Comparison of ENCODE assay signal across 18 cellular contexts in genomic region chr9:134393582-134394280, GRCh38.
DNase-seq lines count a peak whose midpoint lies in the region; ATAC-seq lines count a peak whose summit lies in the region.
"Had no signal": no experiment of that assay in that cellular context is flagged by ENCODE, and none has a peak within 500 bp of the region (broad histone marks: within the 10 kb centered on the region; RNA-seq: fewer than 3 reads in every experiment).

No MANE protein-coding gene starts in this region.

- no peak overlapping the region for H3K4me3 Mint-ChIP-seq in activated naive CD4-positive, alpha-beta T cell treated with anti-CD3 and anti-CD28 coated beads for 36 hours
- peak overlapping the region in 1 of 3 donors; percentile 22 for H3K4me3 Mint-ChIP-seq in T-cell
- H3K4me3 Mint-ChIP-seq in central memory CD8-positive, alpha-beta T cell: peak overlapping the region; percentile 74
- peak overlapping the region; percentile 90 for H3K4me3 Mint-ChIP-seq in stimulated activated effector memory CD8-positive, alpha-beta T cell treated with anti-CD3 and anti-CD28 coated beads, Interleukin-12 subunit alpha, Interleukin-12 subunit beta, amount 100 ng/mL, for 72 hours

- ATAC-seq in activated naive CD4-positive, alpha-beta T cell treated with anti-CD3 and anti-CD28 coated beads, Interleukin-2, amount 50 U/mL, for 72 hours: no peak
- ATAC-seq in T-cell (replicated peaks in 1 of 4): no peak
- ATAC-seq in central memory CD8-positive, alpha-beta T cell (replicated peaks; ENCODE audit: extremely low read depth, poor library complexity, severe bottlenecking): no peak
- no peak for ATAC-seq in stimulated activated effector memory CD8-positive, alpha-beta T cell treated with anti-CD3 and anti-CD28 coated beads, Interleukin-12 subunit alpha, Interleukin-12 subunit beta, amount 100 ng/mL, for 72 hours
- ATAC-seq: A549 had no signal

- peak overlapping the region; percentile 22 for H3K27ac Mint-ChIP-seq in activated naive CD4-positive, alpha-beta T cell treated with anti-CD3 and anti-CD28 coated beads for 36 hours
- no peak overlapping the region for H3K27ac Mint-ChIP-seq in activated naive CD4-positive, alpha-beta T cell treated with anti-CD3 and anti-CD28 coated beads, Interleukin-2, amount 50 U/mL, for 72 hours
- H3K27ac Mint-ChIP-seq in T-cell: peak overlapping the region; percentile 66
- peak overlapping the region; percentile 82 for H3K27ac Mint-ChIP-seq in central memory CD8-positive, alpha-beta T cell (ENCODE audit: low read depth)
- peak overlapping the region; percentile 66 for H3K27ac Mint-ChIP-seq in stimulated activated effector memory CD8-positive, alpha-beta T cell treated with anti-CD3 and anti-CD28 coated beads, Interleukin-12 subunit alpha, Interleukin-12 subunit beta, amount 100 ng/mL, for 72 hours

- H3K4me1 Mint-ChIP-seq in activated naive CD4-positive, alpha-beta T cell treated with anti-CD3 and anti-CD28 coated beads for 36 hours (ENCODE audit: low read depth): peaks cover 59% of the 10 kb centered on the region
- H3K4me1 Mint-ChIP-seq in T-cell: peaks cover 61 to 77% (median 65%) of the 10 kb centered on the region in 3 donors
- H3K4me1 Mint-ChIP-seq in central memory CD8-positive, alpha-beta T cell: peaks cover 64% of the 10 kb centered on the region
- peaks cover 83% of the 10 kb centered on the region for H3K4me1 Mint-ChIP-seq in stimulated activated effector memory CD8-positive, alpha-beta T cell treated with anti-CD3 and anti-CD28 coated beads, Interleukin-12 subunit alpha, Interleukin-12 subunit beta, amount 100 ng/mL, for 72 hours

- CTCF ChIA-PET in activated naive CD4-positive, alpha-beta T cell treated with anti-CD3 and anti-CD28 coated beads for 36 hours (lab: Charles Lee): interaction anchor here (0.6 kb wide), 1 partner anchor 12 kb away, joined by 3 read pairs; no protein-coding TSS in a partner anchor
- CTCF ChIA-PET in T-cell (lab: Charles Lee): no interaction called here

- no peaks in the 10 kb centered on the region for H3K27me3 Mint-ChIP-seq in activated naive CD4-positive, alpha-beta T cell treated with anti-CD3 and anti-CD28 coated beads for 36 hours (ENCODE audit: low read depth)
- no peaks in the 10 kb centered on the region for H3K27me3 Mint-ChIP-seq in T-cell
- H3K27me3 Mint-ChIP-seq in central memory CD8-positive, alpha-beta T cell: no peaks in the 10 kb centered on the region

- peak; percentile 43 for DNase-seq in activated naive CD4-positive, alpha-beta T cell treated with anti-CD3 and anti-CD28 coated beads for 36 hours
- no peak for DNase-seq in activated naive CD4-positive, alpha-beta T cell treated with anti-CD3 and anti-CD28 coated beads, Interleukin-2, amount 50 U/mL, for 72 hours (ENCODE audit: low spot score in 2 of 2)
- DNase-seq in T-cell (peak in 5 of 34 experiments; percentile 20 to 38 (median 23)), NCI-H2107 (lab: John Stamatoyannopoulos, UW) (no peak), inferior parietal cortex (ENCODE audit: extremely low spot score) (no peak), kidney tubule cell (ENCODE audit: low spot score) (no peak)
- no peak for DNase-seq in central memory CD8-positive, alpha-beta T cell (ENCODE audit: low spot score in 2 of 2)
- DNase-seq in stimulated activated effector memory CD8-positive, alpha-beta T cell treated with anti-CD3 and anti-CD28 coated beads, Interleukin-12 subunit alpha, Interleukin-12 subunit beta, amount 100 ng/mL, for 72 hours (ENCODE audit: low spot score in 2 of 2): no peak
- DNase-seq: activated CD4-positive, CD25-positive, alpha-beta regulatory T cell; activated CD8-positive, alpha-beta memory T cell treated with anti-CD3 and anti-CD28 coated beads, Interleukin-2, amount 50 U/mL, for 48 hours; adrenal gland; effector CD8-positive, alpha-beta T cell; midbrain; NCI-H1436 treated with DMSO at 0.1 percent for 48 hours; NCI-H2227 treated with DMSO at 0.1 percent for 48 hours; occipital lobe; stimulated activated naive CD4-positive, alpha-beta T cell treated with Interleukin-2 at 50 U/mL for 16 hours had no signal

- peaks cover 5% of the 10 kb centered on the region for H3K9me3 Mint-ChIP-seq in activated naive CD4-positive, alpha-beta T cell treated with anti-CD3 and anti-CD28 coated beads for 36 hours
- peaks cover 6 to 7% of the 10 kb centered on the region in 2 donors for H3K9me3 Mint-ChIP-seq in activated naive CD4-positive, alpha-beta T cell treated with anti-CD3 and anti-CD28 coated beads, Interleukin-2, amount 50 U/mL, for 72 hours
- H3K9me3 Mint-ChIP-seq in T-cell: peaks cover 0 to 3% (median 3%) of the 10 kb centered on the region in 3 donors
- H3K9me3 Mint-ChIP-seq in central memory CD8-positive, alpha-beta T cell: peaks cover 6% of the 10 kb centered on the region
- peaks cover 4% of the 10 kb centered on the region for H3K9me3 Mint-ChIP-seq in stimulated activated effector memory CD8-positive, alpha-beta T cell treated with anti-CD3 and anti-CD28 coated beads, Interleukin-12 subunit alpha, Interleukin-12 subunit beta, amount 100 ng/mL, for 72 hours

- POLR2A ChIA-PET in T-cell (lab: Charles Lee): no interaction called here

- no peaks in the 10 kb centered on the region for H3K36me3 Mint-ChIP-seq in activated naive CD4-positive, alpha-beta T cell treated with anti-CD3 and anti-CD28 coated beads for 36 hours (ENCODE audit: low read depth)
- peaks cover 8 to 14% of the 10 kb centered on the region in 2 donors for H3K36me3 Mint-ChIP-seq in activated naive CD4-positive, alpha-beta T cell treated with anti-CD3 and anti-CD28 coated beads, Interleukin-2, amount 50 U/mL, for 72 hours
- no peaks in the 10 kb centered on the region for H3K36me3 Mint-ChIP-seq in T-cell
- peaks cover 34% of the 10 kb centered on the region for H3K36me3 Mint-ChIP-seq in central memory CD8-positive, alpha-beta T cell (ENCODE audit: insufficient read depth)
- H3K36me3 Mint-ChIP-seq in stimulated activated effector memory CD8-positive, alpha-beta T cell treated with anti-CD3 and anti-CD28 coated beads, Interleukin-12 subunit alpha, Interleukin-12 subunit beta, amount 100 ng/mL, for 72 hours: peaks cover 54% of the 10 kb centered on the region

- intact Hi-C loops in activated naive CD4-positive, alpha-beta T cell treated with anti-CD3 and anti-CD28 coated beads for 36 hours (cut with micrococcal nuclease): loop anchor here (10.0 kb wide), 1 partner anchor 689 kb away; no protein-coding TSS in a partner anchor

Comparison
In these comparisons a context has a peak if more than half of its experiments do, and no peak if none do; other contexts are left out.
1. H3K27ac Mint-ChIP-seq: peak in activated naive CD4-positive, alpha-beta T cell treated with anti-CD3 and anti-CD28 coated beads for 36 hours (single experiment), T-cell (2 of 2), central memory CD8-positive, alpha-beta T cell (single experiment) and stimulated activated effector memory CD8-positive, alpha-beta T cell treated with anti-CD3 and anti-CD28 coated beads, Interleukin-12 subunit alpha, Interleukin-12 subunit beta, amount 100 ng/mL, for 72 hours (single experiment); none in activated naive CD4-positive, alpha-beta T cell treated with anti-CD3 and anti-CD28 coated beads, Interleukin-2, amount 50 U/mL, for 72 hours (0 of 2).